1 cellular context compared by ENCODE assay signal in the genomic region with DNA sequence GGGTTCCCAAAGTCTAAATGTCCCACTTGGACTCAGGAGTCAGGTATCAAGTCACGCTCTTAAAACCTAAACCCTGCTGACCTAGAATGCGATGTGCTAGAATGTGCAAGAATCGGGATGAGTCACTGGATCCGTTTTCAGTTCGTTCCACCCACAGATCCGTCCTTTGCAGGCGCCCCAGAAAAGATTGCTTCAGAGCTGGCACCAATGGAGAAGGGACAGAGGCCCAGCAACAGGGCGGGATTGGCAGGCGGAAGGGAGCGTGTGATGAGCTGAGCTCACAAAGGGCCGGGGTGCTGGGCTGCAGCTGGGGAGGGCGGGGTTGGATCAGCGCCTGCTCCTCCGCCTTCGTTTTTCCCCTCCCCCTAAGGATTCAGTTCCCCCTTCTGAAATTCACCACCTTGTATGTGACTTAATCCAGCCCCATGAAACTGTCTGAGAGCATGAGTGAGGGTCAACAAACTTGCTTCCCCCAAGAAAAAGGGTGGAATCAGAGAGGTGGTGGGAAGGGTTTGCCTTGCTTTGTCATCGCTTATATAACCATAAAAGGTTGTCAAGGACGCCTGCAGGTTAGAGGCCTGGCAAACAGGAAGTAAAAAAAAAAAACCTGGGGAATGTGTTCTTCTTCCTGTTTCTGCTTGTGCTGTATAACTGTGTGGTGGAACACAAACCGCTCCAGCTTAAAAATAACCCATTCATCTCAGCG.
TF ChIP-seq lines count a peak whose summit lies in the region.

No MANE protein-coding gene starts in this region.

TF ChIP-seq in HEK293, 187 proteins besides CTCF, POLR2A, EP300 and RAD21 (continued from another document and continues in another):
- TF ChIP-seq ZNF639 (tag by site-specific recombination; IDR thresholded peaks at IDR 0.05) (peak; percentile 82), PRDM10 (tag by site-specific recombination; IDR thresholded peaks at IDR 0.05) (peak; percentile 92), ZNF707 (tag by site-specific recombination; IDR thresholded peaks at IDR 0.05) (no peak), ZBTB21 (tag by site-specific recombination; IDR thresholded peaks at IDR 0.05) (peak; percentile 53; the same call in 1 of the 2 replicates), KLF8 (tag by site-specific recombination; IDR thresholded peaks at IDR 0.05) (peak; percentile 99), ZNF473 (tag by site-specific recombination; IDR thresholded peaks at IDR 0.05) (no peak), ZNF169 (tag by site-specific recombination; IDR thresholded peaks at IDR 0.05) (no peak), ZNF555 (tag by site-specific recombination; conservative IDR thresholded peaks at IDR 0.05) (no peak), SALL2 (tag by site-specific recombination; IDR thresholded peaks at IDR 0.05; ENCODE audit: borderline replicate concordance) (no peak), ZNF48 (tag by site-specific recombination; IDR thresholded peaks at IDR 0.05) (no peak), ZNF10 (tag by site-specific recombination; IDR thresholded peaks at IDR 0.05) (0 out of 2 replicates have a peak, but pooled peaks have one; percentile 43), SCRT1 (tag by site-specific recombination; IDR thresholded peaks at IDR 0.05; ENCODE audit: borderline replicate concordance) (peak; percentile 77), TRIM28 (IDR thresholded peaks at IDR 0.05; ENCODE audit: borderline replicate concordance, low read length) (no peak), ZNF211 (tag by site-specific recombination; IDR thresholded peaks at IDR 0.05; ENCODE audit: low read depth) (no peak), ZNF175 (tag by site-specific recombination; IDR thresholded peaks at IDR 0.05) (no peak), ZNF292 (tag by site-specific recombination; IDR thresholded peaks at IDR 0.05; ENCODE audit: borderline replicate concordance, low read depth) (no peak), ZNF623 (tag by site-specific recombination; IDR thresholded peaks at IDR 0.05) (peak; percentile 20), ZIC2 (tag by site-specific recombination; IDR thresholded peaks at IDR 0.05) (peak; percentile 60), ZNF148 (tag by site-specific recombination; IDR thresholded peaks at IDR 0.05; ENCODE audit: borderline replicate concordance) (no peak), ZBTB8A (tag by site-specific recombination; IDR thresholded peaks at IDR 0.05) (peak; percentile 85), MZF1 (tag by site-specific recombination; IDR thresholded peaks at IDR 0.05; ENCODE audit: borderline replicate concordance) (peak; percentile 72; the same call in 1 of the 2 replicates), MEIS1 (CRISPR knock-in tag; IDR thresholded peaks at IDR 0.05; ENCODE audit: borderline replicate concordance) (no peak), ZNF777 (tag by site-specific recombination; IDR thresholded peaks at IDR 0.05; ENCODE audit: borderline replicate concordance) (no peak), ZNF335 (tag by site-specific recombination; conservative IDR thresholded peaks at IDR 0.05) (peak; percentile 79), BCL6B (tag by site-specific recombination; IDR thresholded peaks at IDR 0.05) (no peak), ZSCAN16 (tag by site-specific recombination; IDR thresholded peaks at IDR 0.05) (no peak), PRDM6 (tag by site-specific recombination; IDR thresholded peaks at IDR 0.05) (peak; percentile 53; the same call in 1 of the 2 replicates), ZNF76 (tag by site-specific recombination; IDR thresholded peaks at IDR 0.05; ENCODE audit: borderline replicate concordance, low read depth) (peak; percentile 69; the same call in 1 of the 2 replicates), ZNF19 (tag by site-specific recombination; IDR thresholded peaks at IDR 0.05; ENCODE audit: low read depth) (no peak), ZNF184 (tag by site-specific recombination; IDR thresholded peaks at IDR 0.05) (peak; percentile 82; the same call in 1 of the 2 replicates), ZNF324 (tag by site-specific recombination; IDR thresholded peaks at IDR 0.05) (peak; percentile 73), ZNF791 (tag by site-specific recombination; IDR thresholded peaks at IDR 0.05) (no peak), HOXD13 (CRISPR knock-in tag; IDR thresholded peaks at IDR 0.05; ENCODE audit: borderline replicate concordance) (no peak), ZNF311 (tag by site-specific recombination; IDR thresholded peaks at IDR 0.05; ENCODE audit: borderline replicate concordance) (no peak), TSHZ1 (tag by site-specific recombination; IDR thresholded peaks at IDR 0.05; ENCODE audit: borderline replicate concordance) (peak; percentile 91), ZNF302 (tag by site-specific recombination; IDR thresholded peaks at IDR 0.05; ENCODE audit: low read depth) (no peak)
- TF ChIP-seq, protein P1, sequence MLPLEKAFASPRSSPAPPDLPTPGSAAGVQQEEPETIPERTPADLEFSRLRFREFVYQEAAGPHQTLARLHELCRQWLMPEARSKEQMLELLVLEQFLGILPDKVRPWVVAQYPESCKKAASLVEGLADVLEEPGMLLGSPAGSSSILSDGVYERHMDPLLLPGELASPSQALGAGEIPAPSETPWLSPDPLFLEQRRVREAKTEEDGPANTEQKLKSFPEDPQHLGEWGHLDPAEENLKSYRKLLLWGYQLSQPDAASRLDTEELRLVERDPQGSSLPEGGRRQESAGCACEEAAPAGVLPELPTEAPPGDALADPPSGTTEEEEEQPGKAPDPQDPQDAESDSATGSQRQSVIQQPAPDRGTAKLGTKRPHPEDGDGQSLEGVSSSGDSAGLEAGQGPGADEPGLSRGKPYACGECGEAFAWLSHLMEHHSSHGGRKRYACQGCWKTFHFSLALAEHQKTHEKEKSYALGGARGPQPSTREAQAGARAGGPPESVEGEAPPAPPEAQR (tag by site-specific recombination; IDR thresholded peaks at IDR 0.05), result peak; percentile 63; the same call in 1 of the 2 replicates
- TF ChIP-seq, protein P2, sequence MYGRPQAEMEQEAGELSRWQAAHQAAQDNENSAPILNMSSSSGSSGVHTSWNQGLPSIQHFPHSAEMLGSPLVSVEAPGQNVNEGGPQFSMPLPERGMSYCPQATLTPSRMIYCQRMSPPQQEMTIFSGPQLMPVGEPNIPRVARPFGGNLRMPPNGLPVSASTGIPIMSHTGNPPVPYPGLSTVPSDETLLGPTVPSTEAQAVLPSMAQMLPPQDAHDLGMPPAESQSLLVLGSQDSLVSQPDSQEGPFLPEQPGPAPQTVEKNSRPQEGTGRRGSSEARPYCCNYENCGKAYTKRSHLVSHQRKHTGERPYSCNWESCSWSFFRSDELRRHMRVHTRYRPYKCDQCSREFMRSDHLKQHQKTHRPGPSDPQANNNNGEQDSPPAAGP (tag by site-specific recombination; IDR thresholded peaks at IDR 0.05), result peak; percentile 91
- TF ChIP-seq, protein P3, sequence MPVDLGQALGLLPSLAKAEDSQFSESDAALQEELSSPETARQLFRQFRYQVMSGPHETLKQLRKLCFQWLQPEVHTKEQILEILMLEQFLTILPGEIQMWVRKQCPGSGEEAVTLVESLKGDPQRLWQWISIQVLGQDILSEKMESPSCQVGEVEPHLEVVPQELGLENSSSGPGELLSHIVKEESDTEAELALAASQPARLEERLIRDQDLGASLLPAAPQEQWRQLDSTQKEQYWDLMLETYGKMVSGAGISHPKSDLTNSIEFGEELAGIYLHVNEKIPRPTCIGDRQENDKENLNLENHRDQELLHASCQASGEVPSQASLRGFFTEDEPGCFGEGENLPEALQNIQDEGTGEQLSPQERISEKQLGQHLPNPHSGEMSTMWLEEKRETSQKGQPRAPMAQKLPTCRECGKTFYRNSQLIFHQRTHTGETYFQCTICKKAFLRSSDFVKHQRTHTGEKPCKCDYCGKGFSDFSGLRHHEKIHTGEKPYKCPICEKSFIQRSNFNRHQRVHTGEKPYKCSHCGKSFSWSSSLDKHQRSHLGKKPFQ (tag by site-specific recombination; IDR thresholded peaks at IDR 0.05), result no peak
